Comparison of ENCODE assay signal across 13 cellular contexts in the genomic region with DNA sequence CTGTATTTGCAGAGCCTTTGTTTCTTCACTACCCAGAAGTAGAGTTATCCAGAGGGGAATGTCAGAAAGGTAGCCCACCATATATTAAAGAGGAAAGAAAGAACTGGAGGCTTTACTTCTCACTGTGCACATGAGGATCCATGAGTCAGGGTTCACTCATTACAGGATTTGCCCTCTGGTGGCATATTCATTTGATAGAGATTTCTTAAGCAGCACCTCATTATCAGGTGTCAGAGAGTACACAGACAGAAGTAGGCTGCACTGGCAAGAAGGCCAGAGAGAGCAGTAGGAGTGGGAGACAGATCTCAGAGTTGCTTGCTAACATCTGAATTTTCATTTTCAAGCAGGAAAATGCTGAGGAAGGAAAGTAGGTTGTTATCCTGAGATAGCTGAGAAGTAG.
A peak's percentile ranks its signal among the peaks of the same experiment; 100 is the strongest.
DNase-seq lines count a peak whose midpoint lies in the region; ATAC-seq, FAIRE-seq and TF ChIP-seq lines count a peak whose summit lies in the region.
"Had no signal": no experiment of that assay in that cellular context is flagged by ENCODE, and none has a peak within 500 bp of the region (broad histone marks: within the 10 kb centered on the region; RNA-seq: fewer than 3 reads in every experiment).

No MANE protein-coding gene starts in this region.

- H3K4me1 ChIP-seq in GM23248 (ENCODE audit: insufficient read depth) (no peaks in the 10 kb centered on the region), foreskin keratinocyte (peaks cover 8% of the 10 kb centered on the region), keratinocyte (ENCODE audit: control insufficient read depth, extremely low read depth, insufficient read depth, low read length) (peaks cover 12% of the 10 kb centered on the region)

- in situ Hi-C loops in GM23248 (cut with MboI), result no loop called here

- H3K9me2 ChIP-seq in GM23248 (ENCODE audit: insufficient read depth), result no peaks in the 10 kb centered on the region

- no peaks in the 10 kb centered on the region for H3F3A ChIP-seq in GM23248 (ENCODE audit: insufficient read depth)

- no peaks in the 10 kb centered on the region for H3K9me3 Mint-ChIP-seq in activated T-helper 2 cell treated with anti-CD3 and anti-CD28 coated beads, Interferon-gamma antibody, Interleukin-2, Interleukin-4, amounts not matched to agents 10 μg/mL and 5 μg/mL and 100 μg/mL, durations not matched to agents 14 hours and 24 hours and 36 hours
- no peaks in the 10 kb centered on the region for H3K9me3 Mint-ChIP-seq in mesothelial cell of epicardium
- H3K9me3 Mint-ChIP-seq: CD14-positive monocyte had no signal

- H3K27ac ChIP-seq in GM23248 (no peak overlapping the region), foreskin keratinocyte (no peak overlapping the region), keratinocyte (ENCODE audit: control insufficient read depth, insufficient read depth, low read length) (peak overlapping the region; percentile 20)

- peak; percentile 86 for ATAC-seq in foreskin keratinocyte
- ATAC-seq in HG02759 (IDR thresholded peaks at IDR 0.05; ENCODE audit: unreplicated experiment), result no peak
- no peak for ATAC-seq in HG02870 (IDR thresholded peaks at IDR 0.05; ENCODE audit: unreplicated experiment)

- no peak overlapping the region for H3K27ac Mint-ChIP-seq in activated T-helper 2 cell treated with anti-CD3 and anti-CD28 coated beads, Interferon-gamma antibody, Interleukin-2, Interleukin-4, amounts not matched to agents 10 μg/mL and 5 μg/mL and 100 μg/mL, durations not matched to agents 14 hours and 24 hours and 36 hours
- H3K27ac Mint-ChIP-seq in mesothelial cell of epicardium, result no peak overlapping the region

- intact Hi-C loops in activated T-helper 2 cell treated with anti-CD3 and anti-CD28 coated beads, Interferon-gamma antibody, Interleukin-2, Interleukin-4, amounts not matched to agents 10 μg/mL and 5 μg/mL and 100 μg/mL, durations not matched to agents 14 hours and 24 hours and 36 hours (cut with micrococcal nuclease), result no loop called here

- no peak overlapping the region for H3K4me3 ChIP-seq in GM23248
- no peak overlapping the region for H3K4me3 ChIP-seq in keratinocyte (ENCODE audit: control insufficient read depth in 2 of 3, extremely low read depth in 1 of 3, insufficient read depth in 2 of 3, low read depth in 1 of 3, low read length in 3 of 3)

- dilution Hi-C loops in keratinocyte (cut with MboI; ENCODE audit: extremely low pct_ligation_motif_present, low sequenced_read_pairs), result no loop called here

- H3K4me1 Mint-ChIP-seq in activated T-helper 2 cell treated with anti-CD3 and anti-CD28 coated beads, Interferon-gamma antibody, Interleukin-2, Interleukin-4, amounts not matched to agents 10 μg/mL and 5 μg/mL and 100 μg/mL, durations not matched to agents 14 hours and 24 hours and 36 hours (ENCODE audit: low read depth), result no peaks in the 10 kb centered on the region
- H3K4me1 Mint-ChIP-seq in mesothelial cell of epicardium, result no peaks in the 10 kb centered on the region

- H3K4me2 ChIP-seq in GM23248 (ENCODE audit: unreplicated experiment) (no peak overlapping the region), keratinocyte (ENCODE audit: control insufficient read depth, extremely low read depth, insufficient read depth, low read depth, low read length) (peak overlapping the region; percentile 47)

- TF ChIP-seq CTCF in foreskin keratinocyte (conservative IDR thresholded peaks at IDR 0.05), result peak; percentile 48
- TF ChIP-seq CTCF in keratinocyte (optimal IDR thresholded peaks at IDR 0.05 in 1 of 3, IDR thresholded peaks at IDR 0.05 in 1 of 3, conservative IDR thresholded peaks at IDR 0.05 in 1 of 3; ENCODE audit: extremely low read depth in 1 of 3, insufficient read depth in 2 of 3, low read length in 3 of 3), result peak in 1 of 3 experiments; percentile 26
- no peak for TF ChIP-seq CTCF in mesothelial cell of epicardium (IDR thresholded peaks at IDR 0.05; ENCODE audit: unreplicated experiment)

- H3K9ac ChIP-seq in GM23248, result no peak overlapping the region
- no peak overlapping the region for H3K9ac ChIP-seq in keratinocyte (ENCODE audit: control insufficient read depth, extremely low read depth, insufficient read depth, low read length)

- H3K9me3 ChIP-seq in GM23248 (ENCODE audit: low read depth), result no peaks in the 10 kb centered on the region
- H3K9me3 ChIP-seq in keratinocyte (ENCODE audit: control insufficient read depth, low read depth, low read length), result no peaks in the 10 kb centered on the region

- H3K9me1 ChIP-seq in keratinocyte (ENCODE audit: control insufficient read depth, extremely low read depth, insufficient read depth, low read length), result no peaks in the 10 kb centered on the region

- H4K20me1 ChIP-seq in GM23248 (ENCODE audit: insufficient read depth), result no peaks in the 10 kb centered on the region
- H4K20me1 ChIP-seq in keratinocyte (ENCODE audit: control insufficient read depth, extremely low read depth, insufficient read depth, low read length), result no peaks in the 10 kb centered on the region

- no peaks in the 10 kb centered on the region for H3K79me2 ChIP-seq in GM23248 (ENCODE audit: insufficient read depth)
- no peaks in the 10 kb centered on the region for H3K79me2 ChIP-seq in keratinocyte (ENCODE audit: control insufficient read depth, insufficient read depth, low read length)

- H3K4me3 Mint-ChIP-seq in activated T-helper 2 cell treated with anti-CD3 and anti-CD28 coated beads, Interferon-gamma antibody, Interleukin-2, Interleukin-4, amounts not matched to agents 10 μg/mL and 5 μg/mL and 100 μg/mL, durations not matched to agents 14 hours and 24 hours and 36 hours (ENCODE audit: low read depth), result no peak overlapping the region
- no peak overlapping the region for H3K4me3 Mint-ChIP-seq in mesothelial cell of epicardium
- H3K4me3 Mint-ChIP-seq: CD14-positive monocyte had no signal

- H3K36me3 ChIP-seq in GM23248 (ENCODE audit: low read depth) (peaks cover 15% of the 10 kb centered on the region), keratinocyte (ENCODE audit: control insufficient read depth in 2 of 2, extremely low read depth in 1 of 2, insufficient read depth in 2 of 2, low read length in 2 of 2) (peaks cover 8 to 14% of the 10 kb centered on the region in 2 experiments)

- DNase-seq in GM23248 (peak; percentile 22), RKO (ENCODE audit: low spot score) (peak; percentile 4), foreskin keratinocyte (peak; percentile 30 to 63), keratinocyte (ENCODE audit: low read depth, low spot score) (no peak), mesothelial cell of epicardium (ENCODE audit: low spot score in 2 of 2, unreplicated experiment in 2 of 2) (no peak)
- DNase-seq in activated T-helper 2 cell treated with anti-CD3 and anti-CD28 coated beads, Interferon-gamma antibody, Interleukin-2, Interleukin-4, amounts not matched to agents 10 μg/mL and 5 μg/mL and 100 μg/mL, durations not matched to agents 14 hours and 24 hours and 36 hours (ENCODE audit: low spot score), result no peak
- DNase-seq: NCI-H1930, NCI-H446, OCI-M1 had no signal

- peak; percentile 66 for FAIRE-seq in keratinocyte (lab: Jason Lieb, UNC)
- FAIRE-seq: GM19239 had no signal

- H3K27me3 ChIP-seq in GM23248 (replicated peaks; ENCODE audit: insufficient read depth), result no peaks in the 10 kb centered on the region
- H3K27me3 ChIP-seq in foreskin keratinocyte, result no peaks in the 10 kb centered on the region
- H3K27me3 ChIP-seq in keratinocyte (ENCODE audit: control insufficient read depth, extremely low read depth, insufficient read depth, low read length), result no peaks in the 10 kb centered on the region

- no peaks in the 10 kb centered on the region for H3K27me3 Mint-ChIP-seq in activated T-helper 2 cell treated with anti-CD3 and anti-CD28 coated beads, Interferon-gamma antibody, Interleukin-2, Interleukin-4, amounts not matched to agents 10 μg/mL and 5 μg/mL and 100 μg/mL, durations not matched to agents 14 hours and 24 hours and 36 hours (ENCODE audit: low read depth)
- no peaks in the 10 kb centered on the region for H3K27me3 Mint-ChIP-seq in mesothelial cell of epicardium (ENCODE audit: low read depth)

- H2AFZ ChIP-seq in GM23248 (no peak overlapping the region), keratinocyte (ENCODE audit: control insufficient read depth, low read length) (no peak overlapping the region)

- H3K36me3 Mint-ChIP-seq in activated T-helper 2 cell treated with anti-CD3 and anti-CD28 coated beads, Interferon-gamma antibody, Interleukin-2, Interleukin-4, amounts not matched to agents 10 μg/mL and 5 μg/mL and 100 μg/mL, durations not matched to agents 14 hours and 24 hours and 36 hours (ENCODE audit: low read depth), result peaks cover 44% of the 10 kb centered on the region
- peaks cover 33% of the 10 kb centered on the region for H3K36me3 Mint-ChIP-seq in mesothelial cell of epicardium

Comparison
In these comparisons a context has a peak if more than half of its experiments do, and no peak if none do; other contexts are left out.
1. DNase-seq: peak in GM23248 (single experiment), RKO (single experiment) and foreskin keratinocyte (2 of 2); none in keratinocyte (single experiment), activated T-helper 2 cell treated with anti-CD3 and anti-CD28 coated beads, Interferon-gamma antibody, Interleukin-2, Interleukin-4, amounts not matched to agents 10 μg/mL and 5 μg/mL and 100 μg/mL, durations not matched to agents 14 hours and 24 hours and 36 hours (single experiment) and mesothelial cell of epicardium (0 of 2).